Comparison of ENCODE assay signal across 12 cellular contexts in genomic region chr4:149140841-149141240, GRCh38.
"Had no signal": no experiment of that assay in that cellular context is flagged by ENCODE, and none has a peak within 500 bp of the region (broad histone marks: within the 10 kb centered on the region; RNA-seq: fewer than 3 reads in every experiment).

No MANE protein-coding gene starts in this region.

- H3K4me3 ChIP-seq: psoas muscle, right lobe of liver had no signal

- DNase-seq: activated CD4-positive, alpha-beta T cell treated with anti-CD3 and anti-CD28 coated beads, Interleukin-2, amount 10 ng/mL, durations not matched to agents 24 days and 14 days; activated naive CD4-positive, alpha-beta T cell treated with anti-CD3 and anti-CD28 coated beads for 36 hours; central memory CD4-positive, alpha-beta T cell; effector memory CD4-positive, alpha-beta T cell; head of caudate nucleus; occipital lobe; psoas muscle; right lobe of liver; stimulated activated CD4-positive, alpha-beta T cell treated with anti-CD3 and anti-CD28 coated beads, Interleukin-2, amount 100 ng/mL, for 48 hours; stimulated activated naive CD4-positive, alpha-beta T cell treated with Interleukin-2 at 50 U/mL for 16 hours; T-helper 1 cell; trophoblast cell had no signal

- ATAC-seq: psoas muscle, right lobe of liver had no signal
